ENCODE assay signal across 18 cellular contexts in the genomic region with DNA sequence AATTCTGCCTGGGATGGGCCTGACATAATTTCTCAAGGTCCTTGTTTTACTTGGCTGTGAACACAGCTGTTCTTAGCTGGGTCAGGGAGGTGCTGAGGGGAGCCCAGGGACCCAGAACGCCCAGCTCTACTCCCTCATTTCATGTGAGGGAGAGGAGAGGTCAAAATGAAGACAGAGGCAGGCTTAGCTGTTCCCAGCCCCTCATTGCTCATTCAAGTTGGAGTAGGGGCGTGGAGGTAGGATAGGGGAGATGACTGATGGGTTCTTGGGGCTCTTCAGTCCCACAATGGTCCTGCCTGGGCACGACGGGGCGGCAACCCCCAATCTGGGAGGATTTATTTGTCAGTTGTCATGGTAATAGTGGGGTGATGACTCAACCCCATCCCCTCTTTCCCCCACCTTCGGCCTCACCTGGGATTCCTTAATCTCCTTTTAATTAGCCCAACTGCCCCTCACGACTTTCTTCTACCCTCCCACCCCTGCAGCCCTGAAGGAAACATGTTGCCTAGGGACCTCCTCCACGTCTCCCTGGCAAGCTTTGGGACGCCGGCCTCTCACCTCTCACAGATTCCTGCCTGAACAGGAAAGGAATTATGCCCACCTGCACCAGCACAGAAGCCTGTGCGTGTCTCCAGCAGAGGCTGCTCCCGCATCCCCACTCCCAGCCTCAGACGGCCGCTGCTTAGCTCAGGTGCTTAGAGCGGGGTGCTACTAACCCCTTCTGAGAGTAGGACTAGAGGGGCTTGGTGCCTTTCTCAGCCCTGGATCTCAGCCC. TPM values are rescaled to one million over a fixed set of nuclear protein-coding genes. Genes with fewer than 3 reads are reported as not detected.
DNase-seq lines count a peak whose midpoint lies in the region; ATAC-seq and TF ChIP-seq lines count a peak whose summit lies in the region.
"Had no signal": no experiment of that assay in that cellular context is flagged by ENCODE, and none has a peak within 500 bp of the region (broad histone marks: within the 10 kb centered on the region; RNA-seq: fewer than 3 reads in every experiment).

No MANE protein-coding gene starts in this region.

- no peaks in the 10 kb centered on the region for H3K27me3 ChIP-seq in testis
- H3K27me3 ChIP-seq: brain microvascular endothelial cell had no signal

- TF ChIP-seq CTCF in endothelial cell (IDR thresholded peaks at IDR 0.05; ENCODE audit: unreplicated experiment) (no peak), mesothelial cell of epicardium (IDR thresholded peaks at IDR 0.05; ENCODE audit: unreplicated experiment) (no peak), testis (IDR thresholded peaks at IDR 0.05) (no peak)

- 56 to 57% methylated on average over 15 of the region's 15 CpGs for WGBS in testis, 2 donors

- TF ChIP-seq POLR2A in testis (IDR thresholded peaks at IDR 0.05), result no peak

- peak overlapping the region; percentile 51 to 60 for H3K27ac ChIP-seq in testis
- H3K27ac ChIP-seq: brain microvascular endothelial cell, epithelial cell of prostate, parathyroid adenoma had no signal

- DNase-seq in endothelial cell (ENCODE audit: low spot score), result no peak
- DNase-seq in mesothelial cell of epicardium (ENCODE audit: low spot score in 2 of 2, unreplicated experiment in 2 of 2), result no peak
- no peak for DNase-seq in testis
- DNase-seq in OCI-M1 (lab: John Stamatoyannopoulos, UW), result no peak
- no peak for DNase-seq in activated CD4-positive, alpha-beta T cell treated with anti-CD3 and anti-CD28 coated beads for 4 hours
- DNase-seq: brain microvascular endothelial cell; NCI-H1048; NCI-H226; stimulated activated CD4-positive, alpha-beta T cell treated with anti-CD3 and anti-CD28 coated beads, Interleukin-2, amount 100 ng/mL, for 48 hours had no signal

- H3K9me3 Mint-ChIP-seq in activated T-helper 17 cell treated with anti-CD3 and anti-CD28 coated beads, Interleukin-2, amount 50 U/mL, for 72 hours, result no peaks in the 10 kb centered on the region
- no peaks in the 10 kb centered on the region for H3K9me3 Mint-ChIP-seq in endothelial cell (ENCODE audit: unreplicated experiment)
- H3K9me3 Mint-ChIP-seq in mesothelial cell of epicardium, result no peaks in the 10 kb centered on the region
- H3K9me3 Mint-ChIP-seq: CD8-positive, alpha-beta memory T cell; stimulated activated memory B cell treated with anti-CD40 and anti-IgM and Interleukin-4, amounts not matched to agents 10 μg/mL and 1 μg/mL and 100 μg/mL, for 72 hours had no signal

- H3K4me1 Mint-ChIP-seq in activated T-helper 17 cell treated with anti-CD3 and anti-CD28 coated beads, Interleukin-2, amount 50 U/mL, for 72 hours, result peaks cover 13% of the 10 kb centered on the region
- H3K4me1 Mint-ChIP-seq in endothelial cell (ENCODE audit: unreplicated experiment), result peaks cover 52% of the 10 kb centered on the region
- H3K4me1 Mint-ChIP-seq in mesothelial cell of epicardium, result peaks cover 67% of the 10 kb centered on the region

- peak overlapping the region; percentile 62 for H3K27ac Mint-ChIP-seq in activated T-helper 17 cell treated with anti-CD3 and anti-CD28 coated beads, Interleukin-2, amount 50 U/mL, for 72 hours
- H3K27ac Mint-ChIP-seq in endothelial cell (ENCODE audit: unreplicated experiment), result peak overlapping the region; percentile 54
- peak overlapping the region; percentile 93 for H3K27ac Mint-ChIP-seq in mesothelial cell of epicardium
- H3K27ac Mint-ChIP-seq: stimulated activated memory B cell treated with anti-CD40 and anti-IgM and Interleukin-4, amounts not matched to agents 10 μg/mL and 1 μg/mL and 100 μg/mL, for 72 hours had no signal

- intact Hi-C loops in testis (cut with DNase I; ENCODE audit: low total_unique reads), result no loop called here

- H3K36me3 ChIP-seq in testis (ENCODE audit: low read depth, missing control alignments), result no peaks in the 10 kb centered on the region

- peaks cover 82% of the 10 kb centered on the region for H3K36me3 Mint-ChIP-seq in activated T-helper 17 cell treated with anti-CD3 and anti-CD28 coated beads, Interleukin-2, amount 50 U/mL, for 72 hours (ENCODE audit: low read depth)
- H3K36me3 Mint-ChIP-seq in endothelial cell (ENCODE audit: low read depth, unreplicated experiment) (peaks cover 37% of the 10 kb centered on the region), mesothelial cell of epicardium (peaks cover 14% of the 10 kb centered on the region)

- ATAC-seq in activated T-helper 17 cell treated with anti-CD3 and anti-CD28 coated beads, Interleukin-2, amount 50 U/mL, for 72 hours (replicated peaks), result no peak
- no peak for ATAC-seq in HG02759 (IDR thresholded peaks at IDR 0.05; ENCODE audit: unreplicated experiment)
- ATAC-seq: stimulated activated memory B cell treated with anti-CD40 and anti-IgM and Interleukin-4, amounts not matched to agents 10 μg/mL and 1 μg/mL and 100 μg/mL, for 72 hours had no signal

- no peaks in the 10 kb centered on the region for H3K9me3 ChIP-seq in testis
- H3K9me3 ChIP-seq: HAP-1 had no signal

- H3K4me3 Mint-ChIP-seq in activated T-helper 17 cell treated with anti-CD3 and anti-CD28 coated beads, Interleukin-2, amount 50 U/mL, for 72 hours, result no peak overlapping the region
- no peak overlapping the region for H3K4me3 Mint-ChIP-seq in endothelial cell (ENCODE audit: unreplicated experiment)
- no peak overlapping the region for H3K4me3 Mint-ChIP-seq in mesothelial cell of epicardium
- H3K4me3 Mint-ChIP-seq: CD8-positive, alpha-beta memory T cell; stimulated activated memory B cell treated with anti-CD40 and anti-IgM and Interleukin-4, amounts not matched to agents 10 μg/mL and 1 μg/mL and 100 μg/mL, for 72 hours had no signal

- peaks cover 81% of the 10 kb centered on the region for H3K4me1 ChIP-seq in testis
- H3K4me1 ChIP-seq: HAP-1 had no signal

- no peaks in the 10 kb centered on the region for H3K27me3 Mint-ChIP-seq in activated T-helper 17 cell treated with anti-CD3 and anti-CD28 coated beads, Interleukin-2, amount 50 U/mL, for 72 hours
- H3K27me3 Mint-ChIP-seq in endothelial cell (ENCODE audit: unreplicated experiment), result peaks cover 22% of the 10 kb centered on the region
- H3K27me3 Mint-ChIP-seq in mesothelial cell of epicardium (ENCODE audit: low read depth), result no peaks in the 10 kb centered on the region
- H3K27me3 Mint-ChIP-seq: CD8-positive, alpha-beta memory T cell; stimulated activated memory B cell treated with anti-CD40 and anti-IgM and Interleukin-4, amounts not matched to agents 10 μg/mL and 1 μg/mL and 100 μg/mL, for 72 hours had no signal

- no peak overlapping the region for H3K4me3 ChIP-seq in testis
- H3K4me3 ChIP-seq: HAP-1 had no signal

RNA-seq across cellular contexts. Expression of gene SPRYD3, which starts 10.2 kb away (rescaled TPM):
- 10 to 100 TPM; 25.4 to 28.8 TPM for total RNA-seq in activated T-helper 17 cell treated with anti-CD3 and anti-CD28 coated beads, Interleukin-2, amount 50 U/mL, for 72 hours
- total RNA-seq in endothelial cell (ENCODE audit: unreplicated experiment) (10.5 TPM), mesothelial cell of epicardium (20.2 to 20.9 TPM (median 20.6 TPM) in 3 replicates), testis (10 to 100 TPM; 27.7 to 29.5 TPM)
- polyA plus RNA-seq in testis (ENCODE audit: insufficient read depth, low read depth, low replicate concordance), result 29.5 TPM

RNA-seq across cellular contexts. Expression of gene TNS2, which starts 19.1 kb away (rescaled TPM):
- total RNA-seq in activated T-helper 17 cell treated with anti-CD3 and anti-CD28 coated beads, Interleukin-2, amount 50 U/mL, for 72 hours, result 1 to 10 TPM in 1 of 2 donors, under 1 TPM in 1; 0.69 to 4.6 TPM
- total RNA-seq in endothelial cell (ENCODE audit: unreplicated experiment) (112 TPM), mesothelial cell of epicardium (78.8 to 91.7 TPM (median 86.4 TPM) in 3 replicates), testis (100 to 1,000 TPM; 108 to 138 TPM)
- polyA plus RNA-seq in testis (ENCODE audit: insufficient read depth, low read depth, low replicate concordance), result 47.0 TPM

RNA-seq across cellular contexts. Expression of gene IGFBP6, which starts 28.5 kb away (rescaled TPM):
- total RNA-seq in activated T-helper 17 cell treated with anti-CD3 and anti-CD28 coated beads, Interleukin-2, amount 50 U/mL, for 72 hours, result 1 to 10 TPM in 1 of 2 donors, under 1 TPM in 1; 0.45 to 6.0 TPM
- total RNA-seq in endothelial cell (ENCODE audit: unreplicated experiment), result 21.1 TPM
- total RNA-seq in mesothelial cell of epicardium, result 70.3 to 77.2 TPM (median 75.6 TPM) in 3 replicates
- 100 to 1,000 TPM; 121 to 261 TPM for total RNA-seq in testis
- polyA plus RNA-seq in testis (ENCODE audit: insufficient read depth, low read depth, low replicate concordance), result 185 TPM
- total RNA-seq: T-helper 1 cell treated with Interleukin-12 subunit alpha and Interleukin-12 subunit beta and Interleukin-4 antibody, amounts not matched to agents 30 ng/mL and 1 ng/mL, for 36 hours had no signal

RNA-seq across cellular contexts. Expression of gene SOAT2, which starts 34.3 kb away (rescaled TPM):
- total RNA-seq in activated T-helper 17 cell treated with anti-CD3 and anti-CD28 coated beads, Interleukin-2, amount 50 U/mL, for 72 hours, result 1 to 10 TPM in 1 of 2 donors, under 1 TPM in 1; 0.28 to 1.1 TPM
- total RNA-seq in endothelial cell (ENCODE audit: unreplicated experiment) (not detected), mesothelial cell of epicardium (0.13 to 0.40 TPM (median 0.20 TPM) in 3 replicates), testis (under 1 TPM in 1 of 2 donors, not detected in 1; 0.19 TPM)
- polyA plus RNA-seq in testis (ENCODE audit: insufficient read depth, low read depth, low replicate concordance), result 0.25 TPM
- total RNA-seq: lung microvascular endothelial cell; T-helper 1 cell treated with Interleukin-12 subunit alpha and Interleukin-12 subunit beta and Interleukin-4 antibody, amounts not matched to agents 30 ng/mL and 1 ng/mL, for 36 hours had no signal

Comparison
In these comparisons a context has a peak if more than half of its experiments do, and no peak if none do; other contexts are left out.
1. RNA of gene TNS2, which starts 19.1 kb away (total RNA-seq): 108 to 138 TPM in testis, 112 TPM in endothelial cell (single experiment) and 78.8 to 91.7 TPM in mesothelial cell of epicardium; 0.69 to 4.6 TPM in activated T-helper 17 cell treated with anti-CD3 and anti-CD28 coated beads, Interleukin-2, amount 50 U/mL, for 72 hours; every median in the first group is over 10 times any median in the second.
2. Peak in every context shown above with its lines, with median percentiles within 50 percentile points of each other: H3K27ac Mint-ChIP-seq.